8 cellular contexts compared by ENCODE assay signal in the genomic region with DNA sequence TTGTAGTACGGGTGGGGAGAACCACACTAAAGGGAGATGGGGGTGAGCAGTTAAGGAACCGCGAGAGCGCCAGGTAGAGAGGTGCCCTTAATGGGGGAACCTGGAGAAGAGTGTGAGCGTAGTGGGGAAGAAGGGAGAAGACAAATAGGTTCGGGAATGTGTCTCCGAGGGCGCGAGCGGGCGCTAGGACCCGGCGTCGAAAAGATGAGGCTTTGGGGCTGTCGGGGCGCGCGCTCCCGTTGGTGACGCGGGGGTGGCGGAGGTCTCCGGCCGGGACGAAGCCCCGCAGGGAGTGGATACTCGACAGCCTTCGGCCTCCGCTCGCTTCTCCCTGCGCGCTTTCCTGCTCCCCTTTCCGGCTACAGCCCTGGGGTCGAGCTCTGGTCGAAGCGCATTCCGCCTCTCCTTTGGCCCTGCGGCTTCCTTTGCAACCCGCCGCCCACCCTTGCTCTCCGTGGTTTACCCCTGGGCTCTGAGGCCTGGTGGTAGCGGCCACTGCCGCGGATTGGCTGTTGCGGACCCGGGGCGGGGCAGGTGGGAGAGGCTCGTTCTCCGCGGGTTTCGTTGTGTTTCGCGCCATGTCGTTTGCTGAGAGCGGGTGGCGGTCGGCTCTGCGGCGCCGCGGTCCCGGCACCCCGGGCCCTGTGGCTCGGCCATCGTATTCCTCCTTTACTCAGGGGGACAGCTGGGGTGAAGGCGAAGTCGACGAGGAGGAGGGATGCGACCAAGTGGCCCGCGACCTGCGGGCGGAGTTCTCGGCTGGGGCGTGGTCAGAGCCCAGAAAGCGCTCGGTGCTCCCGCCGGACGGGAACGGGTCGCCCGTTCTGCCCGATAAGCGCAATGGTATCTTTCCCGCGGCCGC. TPM values are rescaled to one million over a fixed set of nuclear protein-coding genes. Genes with fewer than 3 reads are reported as not detected.
DNase-seq lines count a peak whose midpoint lies in the region; ATAC-seq, FAIRE-seq and TF ChIP-seq lines count a peak whose summit lies in the region.

A gene (plus strand): TSS at position 574 of the 862 bp plus-strand sequence. CDS start 5 bp downstream, at position 579.

- H3K4me1 ChIP-seq in kidney (ENCODE audit: control insufficient read depth in 1 of 2, insufficient read depth in 1 of 2, low read depth in 1 of 2, low read length in 2 of 2) = peaks cover 4 to 6% of the 10 kb centered on the region in 2 donors

- no peak for TF ChIP-seq CTCF in kidney (IDR thresholded peaks at IDR 0.05; ENCODE audit: borderline replicate concordance, extremely low read depth, insufficient read depth)

- peak within 1 kb of the TSS; percentile 80 to 89 for H3K4me3 ChIP-seq in kidney (ENCODE audit: low read length in 2 of 2)

- intact Hi-C loops in kidney (cut with DNase I) = no loop called here

- DNase-seq in Ammon's horn (ENCODE audit: low spot score) (peak; percentile 96), GM19239 (ENCODE audit: insufficient read length, low spot score) (peak; percentile 54), NCI-H510A treated with DMSO at 0.1 percent for 48 hours (lab: John Stamatoyannopoulos, UW) (peak; percentile 88), cerebellum (ENCODE audit: low spot score) (peak; percentile 93), kidney (peak; percentile 98)
- DNase-seq in activated CD4-positive, alpha-beta T cell treated with anti-CD3 and anti-CD28 coated beads for 24 hours (ENCODE audit: low read depth in 2 of 2) = peak; percentile 83 to 86
- peak; percentile 84 to 89 for DNase-seq in stimulated activated CD4-positive, alpha-beta T cell treated with anti-CD3 and anti-CD28 coated beads, Interleukin-15, amount 100 ng/mL, for 1 hour (ENCODE audit: low read depth in 1 of 2, low spot score in 1 of 2)

- peak; percentile 65 for ATAC-seq in HG03442 (IDR thresholded peaks at IDR 0.05; ENCODE audit: unreplicated experiment)

- H3K9ac ChIP-seq in kidney (ENCODE audit: low read length in 2 of 2) = peak within 1 kb of the TSS; percentile 87 to 94

- no peaks in the 10 kb centered on the region for H3K9me3 ChIP-seq in kidney (ENCODE audit: control insufficient read depth in 1 of 2, low read length in 2 of 2)

- peaks cover 0 to 2% of the 10 kb centered on the region in 2 donors for H3K36me3 ChIP-seq in kidney (ENCODE audit: control insufficient read depth in 1 of 2, insufficient read depth in 2 of 2, low read length in 2 of 2)

- FAIRE-seq in GM19239 (lab: Jason Lieb, UNC) (no peak), kidney (lab: Jason Lieb, UNC) (no peak)

- peak within 1 kb of the TSS; percentile 98 for H3K27ac ChIP-seq in kidney (ENCODE audit: low read depth in 2 of 2, low read length in 2 of 2)

RNA-seq across cellular contexts. Expression of the gene that starts here (rescaled TPM):
- total RNA-seq in cerebellum (31.9 TPM), kidney (15.5 TPM)
- polyA plus RNA-seq in kidney (ENCODE audit: insufficient read depth, low read depth, low replicate concordance) = 9.3 TPM

Comparison
In these comparisons a context has a peak if more than half of its experiments do, and no peak if none do; other contexts are left out.
1. Peak in every context shown above with its lines: DNase-seq, ATAC-seq, H3K4me3 ChIP-seq and H3K27ac ChIP-seq.